Comparison of ENCODE assay signal across 1 cellular context in the genomic region with DNA sequence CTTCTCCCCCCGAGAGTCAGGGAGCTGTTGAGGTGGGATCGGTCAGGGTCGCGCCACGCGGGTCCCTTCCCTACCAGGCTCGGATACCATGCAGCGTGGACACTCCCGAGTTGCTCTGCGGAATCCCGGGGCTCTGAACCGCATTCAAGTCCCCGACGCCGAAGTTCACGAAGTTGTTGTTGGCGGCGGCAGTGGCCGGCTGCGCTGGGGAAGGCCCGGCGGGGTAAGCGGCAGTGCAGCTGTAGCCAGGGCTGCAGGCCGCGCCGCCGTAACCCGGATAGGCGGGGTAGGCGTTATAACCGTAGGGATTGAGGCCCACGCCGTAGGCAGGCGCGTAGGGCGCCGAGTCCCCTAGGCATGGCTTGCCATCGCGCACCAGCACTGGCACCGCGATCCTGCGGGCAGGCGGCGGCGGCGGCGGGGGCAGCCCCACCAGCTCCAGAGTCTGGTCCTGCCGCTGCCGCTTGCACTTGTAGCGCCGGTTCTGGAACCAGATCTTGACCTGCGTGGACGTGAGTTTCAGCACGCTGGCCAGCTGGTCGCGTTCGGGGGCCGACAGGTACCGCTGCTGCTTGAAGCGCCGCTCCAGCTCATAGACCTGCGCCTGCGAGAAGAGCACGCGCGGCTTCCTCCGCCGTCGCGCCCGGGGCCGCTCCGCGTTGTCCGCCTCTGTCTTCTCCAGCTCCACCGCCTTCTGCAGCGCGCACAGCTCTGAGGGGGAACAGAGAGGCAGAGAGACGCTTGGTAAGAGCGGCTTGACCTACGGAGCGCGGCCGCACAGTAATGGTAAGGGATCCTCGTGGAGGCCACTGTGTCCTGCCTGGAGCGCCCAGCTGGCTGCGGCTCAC.
A peak's percentile ranks its signal among the peaks of the same experiment; 100 is the strongest.
TF ChIP-seq lines count a peak whose summit lies in the region.

No MANE protein-coding gene starts in this region.

TF ChIP-seq in K562, 482 proteins besides CTCF, POLR2A, EP300 and RAD21:
- TF ChIP-seq, protein P1, sequence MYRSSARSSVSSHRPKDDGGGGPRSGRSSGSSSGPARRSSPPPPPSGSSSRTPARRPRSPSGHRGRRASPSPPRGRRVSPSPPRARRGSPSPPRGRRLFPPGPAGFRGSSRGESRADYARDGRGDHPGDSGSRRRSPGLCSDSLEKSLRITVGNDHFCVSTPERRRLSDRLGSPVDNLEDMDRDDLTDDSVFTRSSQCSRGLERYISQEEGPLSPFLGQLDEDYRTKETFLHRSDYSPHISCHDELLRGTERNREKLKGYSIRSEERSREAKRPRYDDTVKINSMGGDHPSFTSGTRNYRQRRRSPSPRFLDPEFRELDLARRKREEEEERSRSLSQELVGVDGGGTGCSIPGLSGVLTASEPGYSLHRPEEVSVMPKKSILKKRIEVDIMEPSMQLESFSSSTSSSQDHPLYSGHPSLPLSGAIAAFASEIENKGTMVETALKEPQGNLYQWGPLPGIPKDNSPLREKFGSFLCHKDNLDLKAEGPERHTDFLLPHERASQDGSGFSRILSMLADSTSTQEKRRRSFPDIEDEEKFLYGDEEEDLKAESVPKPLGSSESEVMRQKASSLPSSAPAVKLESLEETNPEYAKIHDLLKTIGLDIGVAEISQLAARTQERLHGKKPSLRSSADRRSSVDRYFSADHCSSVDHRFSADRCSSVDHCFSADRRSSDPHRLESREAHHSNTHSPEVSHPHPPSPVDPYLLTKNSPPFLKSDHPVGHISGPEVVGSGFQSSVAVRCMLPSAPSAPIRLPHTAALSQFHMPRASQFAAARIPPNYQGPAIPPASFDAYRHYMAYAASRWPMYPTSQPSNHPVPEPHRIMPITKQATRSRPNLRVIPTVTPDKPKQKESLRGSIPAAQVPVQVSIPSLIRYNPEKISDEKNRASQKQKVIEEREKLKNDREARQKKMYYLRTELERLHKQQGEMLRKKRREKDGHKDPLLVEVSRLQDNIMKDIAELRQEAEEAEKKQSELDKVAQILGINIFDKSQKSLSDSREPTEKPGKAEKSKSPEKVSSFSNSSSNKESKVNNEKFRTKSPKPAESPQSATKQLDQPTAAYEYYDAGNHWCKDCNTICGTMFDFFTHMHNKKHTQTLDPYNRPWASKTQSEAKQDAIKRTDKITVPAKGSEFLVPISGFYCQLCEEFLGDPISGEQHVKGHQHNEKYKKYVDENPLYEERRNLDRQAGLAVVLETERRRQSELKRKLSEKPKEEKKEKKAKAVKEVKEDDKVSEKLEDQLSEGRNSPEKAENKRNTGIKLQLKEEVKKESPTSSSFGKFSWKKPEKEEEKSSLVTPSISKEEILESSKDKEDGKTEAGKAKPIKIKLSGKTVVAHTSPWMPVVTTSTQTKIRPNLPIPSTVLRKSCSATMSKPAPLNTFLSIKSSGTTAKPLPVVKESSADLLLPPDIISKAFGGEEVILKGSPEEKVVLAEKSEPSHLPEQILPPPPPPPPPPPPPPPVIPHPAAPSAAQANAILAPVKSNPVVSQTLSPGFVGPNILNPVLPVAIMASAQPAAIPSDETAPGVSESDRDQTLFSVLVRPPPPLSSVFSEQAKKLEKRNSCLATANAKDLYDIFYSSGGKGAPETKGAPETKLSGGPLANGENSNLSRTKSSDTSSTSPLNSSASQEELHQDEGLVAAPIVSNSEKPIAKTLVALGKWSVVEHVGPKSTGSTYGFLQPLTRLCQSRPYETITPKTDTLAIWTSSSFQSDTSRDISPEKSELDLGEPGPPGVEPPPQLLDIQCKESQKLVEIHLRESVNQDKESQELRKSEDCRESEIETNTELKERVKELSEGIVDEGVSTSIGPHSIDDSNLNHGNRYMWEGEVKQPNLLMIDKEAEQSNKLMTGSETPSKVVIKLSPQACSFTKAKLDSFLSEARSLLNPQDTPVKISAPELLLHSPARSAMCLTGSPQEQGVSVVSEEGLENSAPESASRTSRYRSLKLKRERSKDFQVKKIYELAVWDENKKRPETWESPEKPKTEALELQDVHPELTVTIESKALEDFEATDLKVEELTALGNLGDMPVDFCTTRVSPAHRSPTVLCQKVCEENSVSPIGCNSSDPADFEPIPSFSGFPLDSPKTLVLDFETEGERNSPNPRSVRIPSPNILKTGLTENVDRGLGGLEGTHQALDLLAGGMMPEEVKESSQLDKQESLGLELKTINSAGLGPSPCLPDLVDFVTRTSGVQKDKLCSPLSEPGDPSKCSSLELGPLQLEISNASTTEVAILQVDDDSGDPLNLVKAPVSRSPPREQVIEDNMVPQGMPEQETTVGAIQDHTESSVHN (IDR thresholded peaks at IDR 0.05; ENCODE audit: borderline replicate concordance in 1 of 2, low read depth in 1 of 2) = no peak
- TF ChIP-seq, protein P2, sequence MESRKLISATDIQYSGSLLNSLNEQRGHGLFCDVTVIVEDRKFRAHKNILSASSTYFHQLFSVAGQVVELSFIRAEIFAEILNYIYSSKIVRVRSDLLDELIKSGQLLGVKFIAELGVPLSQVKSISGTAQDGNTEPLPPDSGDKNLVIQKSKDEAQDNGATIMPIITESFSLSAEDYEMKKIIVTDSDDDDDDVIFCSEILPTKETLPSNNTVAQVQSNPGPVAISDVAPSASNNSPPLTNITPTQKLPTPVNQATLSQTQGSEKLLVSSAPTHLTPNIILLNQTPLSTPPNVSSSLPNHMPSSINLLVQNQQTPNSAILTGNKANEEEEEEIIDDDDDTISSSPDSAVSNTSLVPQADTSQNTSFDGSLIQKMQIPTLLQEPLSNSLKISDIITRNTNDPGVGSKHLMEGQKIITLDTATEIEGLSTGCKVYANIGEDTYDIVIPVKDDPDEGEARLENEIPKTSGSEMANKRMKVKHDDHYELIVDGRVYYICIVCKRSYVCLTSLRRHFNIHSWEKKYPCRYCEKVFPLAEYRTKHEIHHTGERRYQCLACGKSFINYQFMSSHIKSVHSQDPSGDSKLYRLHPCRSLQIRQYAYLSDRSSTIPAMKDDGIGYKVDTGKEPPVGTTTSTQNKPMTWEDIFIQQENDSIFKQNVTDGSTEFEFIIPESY (CRISPR knock-in tag; IDR thresholded peaks at IDR 0.05) = 0 out of 2 replicates have a peak, but pooled peaks have one; percentile 43
